Comparison of ENCODE assay signal across 8 cellular contexts in genomic region chr3:134197681-134198261, GRCh38. TPM values are rescaled to one million over a fixed set of nuclear protein-coding genes. Genes with fewer than 3 reads are reported as not detected.
DNase-seq lines count a peak whose midpoint lies in the region; ATAC-seq and TF ChIP-seq lines count a peak whose summit lies in the region.

No MANE protein-coding gene starts in this region.

- TF ChIP-seq CTCF in left ventricle myocardium inferior (IDR thresholded peaks at IDR 0.05; ENCODE audit: borderline replicate concordance) (peak; percentile 82), sigmoid colon (IDR thresholded peaks at IDR 0.05) (peak; percentile 40 to 64 (median 47))

- H3K36me3 Mint-ChIP-seq in activated naive CD4-positive, alpha-beta T cell treated with anti-CD3 and anti-CD28 coated beads for 36 hours (ENCODE audit: low read depth): peaks cover 33% of the 10 kb centered on the region
- peaks cover 83% of the 10 kb centered on the region for H3K36me3 Mint-ChIP-seq in activated T-helper 17 cell treated with anti-CD3 and anti-CD28 coated beads, Interleukin-2, amount 50 U/mL, for 72 hours (ENCODE audit: low read depth)

- H3K9me3 ChIP-seq in left ventricle myocardium inferior (replicated peaks) (no peaks in the 10 kb centered on the region), sigmoid colon (no peaks in the 10 kb centered on the region)

- H3K9me3 Mint-ChIP-seq in activated naive CD4-positive, alpha-beta T cell treated with anti-CD3 and anti-CD28 coated beads for 36 hours: peaks cover 3% of the 10 kb centered on the region
- no peaks in the 10 kb centered on the region for H3K9me3 Mint-ChIP-seq in activated T-helper 17 cell treated with anti-CD3 and anti-CD28 coated beads, Interleukin-2, amount 50 U/mL, for 72 hours

- peak; percentile 14 for DNase-seq in activated naive CD4-positive, alpha-beta T cell treated with anti-CD3 and anti-CD28 coated beads for 36 hours
- no peak for DNase-seq in activated naive CD4-positive, alpha-beta T cell (lab: John Stamatoyannopoulos, UW)
- peak; percentile 57 for DNase-seq in NCI-H2171 treated with DMSO at 0.1 percent for 48 hours (lab: John Stamatoyannopoulos, UW)
- no peak for DNase-seq in left ventricle myocardium inferior
- no peak for DNase-seq in sigmoid colon

- H3K27ac Mint-ChIP-seq in activated naive CD4-positive, alpha-beta T cell treated with anti-CD3 and anti-CD28 coated beads for 36 hours: no peak overlapping the region
- no peak overlapping the region for H3K27ac Mint-ChIP-seq in activated T-helper 17 cell treated with anti-CD3 and anti-CD28 coated beads, Interleukin-2, amount 50 U/mL, for 72 hours

- TF ChIP-seq EP300 in sigmoid colon (IDR thresholded peaks at IDR 0.05): no peak

- H3K4me3 Mint-ChIP-seq in activated naive CD4-positive, alpha-beta T cell treated with anti-CD3 and anti-CD28 coated beads for 36 hours: no peak overlapping the region
- no peak overlapping the region for H3K4me3 Mint-ChIP-seq in activated T-helper 17 cell treated with anti-CD3 and anti-CD28 coated beads, Interleukin-2, amount 50 U/mL, for 72 hours

- TF ChIP-seq POLR2A in sigmoid colon (IDR thresholded peaks at IDR 0.05): no peak

- no peak overlapping the region for H3K4me3 ChIP-seq in left ventricle myocardium inferior
- no peak overlapping the region for H3K4me3 ChIP-seq in sigmoid colon

- H3K27ac ChIP-seq in left ventricle myocardium inferior (replicated peaks) (no peak overlapping the region), sigmoid colon (no peak overlapping the region)

- H3K4me1 Mint-ChIP-seq in activated naive CD4-positive, alpha-beta T cell treated with anti-CD3 and anti-CD28 coated beads for 36 hours (ENCODE audit: low read depth): peaks cover 7% of the 10 kb centered on the region
- no peaks in the 10 kb centered on the region for H3K4me1 Mint-ChIP-seq in activated T-helper 17 cell treated with anti-CD3 and anti-CD28 coated beads, Interleukin-2, amount 50 U/mL, for 72 hours

- H3K27me3 ChIP-seq in left ventricle myocardium inferior (ENCODE audit: low read depth) (no peaks in the 10 kb centered on the region), sigmoid colon (no peaks in the 10 kb centered on the region)

- ATAC-seq in HG02798 (IDR thresholded peaks at IDR 0.05; ENCODE audit: poor library complexity, unreplicated experiment) (peak; percentile 78), HG03039 (IDR thresholded peaks at IDR 0.05; ENCODE audit: unreplicated experiment) (no peak)
- peak; percentile 81 for ATAC-seq in activated T-helper 17 cell treated with anti-CD3 and anti-CD28 coated beads, Interleukin-2, amount 50 U/mL, for 72 hours (replicated peaks)

- H3K4me1 ChIP-seq in left ventricle myocardium inferior: peaks cover 3% of the 10 kb centered on the region
- no peaks in the 10 kb centered on the region for H3K4me1 ChIP-seq in sigmoid colon

- 12 to 26% methylated on average over 2 of the region's 2 CpGs for WGBS in sigmoid colon, 2 donors

- H3K36me3 ChIP-seq in left ventricle myocardium inferior: peaks cover 42% of the 10 kb centered on the region
- H3K36me3 ChIP-seq in sigmoid colon: peaks cover 0 to 72% (median 8%) of the 10 kb centered on the region in 4 donors

- H3K27me3 Mint-ChIP-seq in activated naive CD4-positive, alpha-beta T cell treated with anti-CD3 and anti-CD28 coated beads for 36 hours (ENCODE audit: low read depth): no peaks in the 10 kb centered on the region
- H3K27me3 Mint-ChIP-seq in activated T-helper 17 cell treated with anti-CD3 and anti-CD28 coated beads, Interleukin-2, amount 50 U/mL, for 72 hours: no peaks in the 10 kb centered on the region

- intact Hi-C loops in activated naive CD4-positive, alpha-beta T cell treated with anti-CD3 and anti-CD28 coated beads for 36 hours (cut with micrococcal nuclease): loop anchor here (1.0 to 5.0 kb wide), 7 partner anchors 16 to 295 kb away; no protein-coding TSS in a partner anchor
- intact Hi-C loops in left ventricle myocardium inferior (cut with micrococcal nuclease) (loop anchor here (10.0 kb wide), 1 partner anchor 277 kb away; no protein-coding TSS in a partner anchor), sigmoid colon (cut with DNase I) (no loop called here)

- CTCF ChIA-PET in activated naive CD4-positive, alpha-beta T cell treated with anti-CD3 and anti-CD28 coated beads for 36 hours (lab: Charles Lee): interaction anchor here (0.6 to 7.5 kb wide), 18 partner anchors 13 to 381 kb away, joined by 3 to 81 read pairs (median 4); no protein-coding TSS in a partner anchor

RNA-seq across cellular contexts. Expression of gene RYK, which starts 52.9 kb away (rescaled TPM):
- 10 to 100 TPM; 19.5 to 19.7 TPM for total RNA-seq in activated naive CD4-positive, alpha-beta T cell treated with anti-CD3 and anti-CD28 coated beads for 36 hours
- total RNA-seq in activated T-helper 17 cell treated with anti-CD3 and anti-CD28 coated beads, Interleukin-2, amount 50 U/mL, for 72 hours: 10 to 100 TPM in 1 of 2 donors, 1 to 10 TPM in 1; 8.6 to 18.1 TPM
- total RNA-seq in left ventricle myocardium inferior (32.3 TPM), sigmoid colon (100 to 1,000 TPM in 2 of 4 donors, 10 to 100 TPM in 2; 92.2 to 148 (median 102) TPM)
- polyA plus RNA-seq in sigmoid colon: 10 to 100 TPM; 12.7 to 23.1 (median 21.0) TPM

Comparison
In these comparisons a context has a peak if more than half of its experiments do, and no peak if none do; other contexts are left out.
1. DNase-seq: peak in activated naive CD4-positive, alpha-beta T cell treated with anti-CD3 and anti-CD28 coated beads for 36 hours (single experiment) and NCI-H2171 treated with DMSO at 0.1 percent for 48 hours (single experiment); none in activated naive CD4-positive, alpha-beta T cell (0 of 4), left ventricle myocardium inferior (single experiment) and sigmoid colon (single experiment).